24 cellular contexts compared by ENCODE assay signal in genomic region chr22:45343143-45343542, GRCh38. TPM values are rescaled to one million over a fixed set of nuclear protein-coding genes. Genes with fewer than 3 reads are reported as not detected.
DNase-seq lines count a peak whose midpoint lies in the region; ATAC-seq and TF ChIP-seq lines count a peak whose summit lies in the region.
"Had no signal": no experiment of that assay in that cellular context is flagged by ENCODE, and none has a peak within 500 bp of the region (broad histone marks: within the 10 kb centered on the region; RNA-seq: fewer than 3 reads in every experiment).

No MANE protein-coding gene starts in this region.

- peaks cover 8% of the 10 kb centered on the region for H3K36me3 ChIP-seq in CD8-positive, alpha-beta T cell (ENCODE audit: insufficient read depth, low read length)

- H3K27me3 ChIP-seq in CD8-positive, alpha-beta T cell (ENCODE audit: insufficient read depth, low read length), result no peaks in the 10 kb centered on the region
- H3K27me3 ChIP-seq: BE2C; BLaER1 treated with 17β-estradiol and CSF1 and Interleukin-3, amounts not matched to agents 10 nM and 100 nM had no signal

- H3K27me3 Mint-ChIP-seq in activated naive CD8-positive, alpha-beta T cell, result no peaks in the 10 kb centered on the region
- no peaks in the 10 kb centered on the region for H3K27me3 Mint-ChIP-seq in activated naive CD8-positive, alpha-beta T cell treated with anti-CD3 and anti-CD28 coated beads, Interleukin-2, amount 50 U/mL, for 24 hours
- H3K27me3 Mint-ChIP-seq in CD8-positive, alpha-beta T cell (ENCODE audit: low read depth), result no peaks in the 10 kb centered on the region
- H3K27me3 Mint-ChIP-seq in naive thymus-derived CD8-positive, alpha-beta T cell, result no peaks in the 10 kb centered on the region
- H3K27me3 Mint-ChIP-seq: CD4-positive, alpha-beta memory T cell had no signal

- H3K9me3 ChIP-seq in CD8-positive, alpha-beta T cell (ENCODE audit: low read length), result no peaks in the 10 kb centered on the region
- H3K9me3 ChIP-seq: A549; BE2C; BLaER1 treated with 17β-estradiol and CSF1 and Interleukin-3, amounts not matched to agents 10 nM and 100 nM; Caco-2 had no signal

- H3K9me3 Mint-ChIP-seq in activated naive CD8-positive, alpha-beta T cell (ENCODE audit: low read depth), result no peaks in the 10 kb centered on the region
- H3K9me3 Mint-ChIP-seq in activated naive CD8-positive, alpha-beta T cell treated with anti-CD3 and anti-CD28 coated beads, Interleukin-2, amount 50 U/mL, for 24 hours, result no peaks in the 10 kb centered on the region
- no peaks in the 10 kb centered on the region for H3K9me3 Mint-ChIP-seq in CD8-positive, alpha-beta T cell
- no peaks in the 10 kb centered on the region for H3K9me3 Mint-ChIP-seq in naive thymus-derived CD8-positive, alpha-beta T cell
- H3K9me3 Mint-ChIP-seq: CD4-positive, alpha-beta memory T cell; GM23338; H9 had no signal

- DNase-seq in activated naive CD8-positive, alpha-beta T cell treated with anti-CD3 and anti-CD28 coated beads, Interleukin-2, amount 50 U/mL, for 24 hours, result no peak
- no peak for DNase-seq in CD8-positive, alpha-beta T cell
- DNase-seq in left lobe of liver (ENCODE audit: low spot score) (no peak), SK-N-DZ (ENCODE audit: low spot score) (no peak)
- DNase-seq in naive thymus-derived CD8-positive, alpha-beta T cell, result no peak
- DNase-seq: 8988T; ACHN; AML-193; BE2C; Caco-2; CD4-positive, alpha-beta memory T cell; DMS153; DND-41; GDM1; H9 had no signal

- peaks cover 9% of the 10 kb centered on the region for H3K36me3 Mint-ChIP-seq in activated naive CD8-positive, alpha-beta T cell
- H3K36me3 Mint-ChIP-seq in activated naive CD8-positive, alpha-beta T cell treated with anti-CD3 and anti-CD28 coated beads, Interleukin-2, amount 50 U/mL, for 24 hours (ENCODE audit: low read depth), result peaks cover 29% of the 10 kb centered on the region
- H3K36me3 Mint-ChIP-seq in CD8-positive, alpha-beta T cell, result peaks cover 66% of the 10 kb centered on the region
- peaks cover 0 to 48% (median 18%) of the 10 kb centered on the region in 3 donors for H3K36me3 Mint-ChIP-seq in naive thymus-derived CD8-positive, alpha-beta T cell

- peaks cover 30% of the 10 kb centered on the region for H3K4me1 Mint-ChIP-seq in activated naive CD8-positive, alpha-beta T cell (ENCODE audit: low read depth)
- H3K4me1 Mint-ChIP-seq in activated naive CD8-positive, alpha-beta T cell treated with anti-CD3 and anti-CD28 coated beads, Interleukin-2, amount 50 U/mL, for 24 hours, result peaks cover 30% of the 10 kb centered on the region
- H3K4me1 Mint-ChIP-seq in CD8-positive, alpha-beta T cell (ENCODE audit: low read depth), result peaks cover 24% of the 10 kb centered on the region
- H3K4me1 Mint-ChIP-seq in naive thymus-derived CD8-positive, alpha-beta T cell, result peaks cover 7 to 38% (median 23%) of the 10 kb centered on the region in 4 donors
- H3K4me1 Mint-ChIP-seq: CD14-positive monocyte, GM23338 had no signal

- no peak overlapping the region for H3K27ac ChIP-seq in CD8-positive, alpha-beta T cell (ENCODE audit: low read depth, low read length)
- H3K27ac ChIP-seq: A549; BLaER1 treated with 17β-estradiol and CSF1 and Interleukin-3, amounts not matched to agents 10 nM and 100 nM had no signal

- peak overlapping the region; percentile 72 for H3K27ac Mint-ChIP-seq in activated naive CD8-positive, alpha-beta T cell
- H3K27ac Mint-ChIP-seq in activated naive CD8-positive, alpha-beta T cell treated with anti-CD3 and anti-CD28 coated beads, Interleukin-2, amount 50 U/mL, for 24 hours, result no peak overlapping the region
- peak overlapping the region; percentile 78 for H3K27ac Mint-ChIP-seq in CD8-positive, alpha-beta T cell
- H3K27ac Mint-ChIP-seq in naive thymus-derived CD8-positive, alpha-beta T cell, result peak overlapping the region; percentile 41 to 97 (median 87)
- H3K27ac Mint-ChIP-seq: GM23338, H9 had no signal

- intact Hi-C loops in CD8-positive, alpha-beta T cell (cut with DNase I, micrococcal nuclease), result loop anchor here in 1 of 2 experiments (5.0 kb wide), 2 partner anchors 74 to 76 kb away; no protein-coding TSS in a partner anchor

- no peak for ATAC-seq in activated naive CD8-positive, alpha-beta T cell treated with anti-CD3 and anti-CD28 coated beads, Interleukin-2, amount 50 U/mL, for 24 hours
- ATAC-seq in CD8-positive, alpha-beta T cell, result no peak
- peak; percentile 26 for ATAC-seq in left lobe of liver
- ATAC-seq in naive thymus-derived CD8-positive, alpha-beta T cell, result no peak
- ATAC-seq in HG03039 (IDR thresholded peaks at IDR 0.05; ENCODE audit: unreplicated experiment), result no peak
- ATAC-seq: A549, GM12878, GM23338, HCT116 had no signal

- CTCF ChIA-PET in CD8-positive, alpha-beta T cell (lab: Charles Lee), result no interaction called here

- H3K4me3 ChIP-seq in CD8-positive, alpha-beta T cell (ENCODE audit: low read depth, low read length), result no peak overlapping the region
- H3K4me3 ChIP-seq: A549; BLaER1 treated with 17β-estradiol and CSF1 and Interleukin-3, amounts not matched to agents 10 nM and 100 nM; GM12878; GM23338 had no signal

- no peak overlapping the region for H3K4me3 Mint-ChIP-seq in activated naive CD8-positive, alpha-beta T cell
- no peak overlapping the region for H3K4me3 Mint-ChIP-seq in activated naive CD8-positive, alpha-beta T cell treated with anti-CD3 and anti-CD28 coated beads, Interleukin-2, amount 50 U/mL, for 24 hours
- no peak overlapping the region for H3K4me3 Mint-ChIP-seq in CD8-positive, alpha-beta T cell
- H3K4me3 Mint-ChIP-seq in naive thymus-derived CD8-positive, alpha-beta T cell, result no peak overlapping the region
- H3K4me3 Mint-ChIP-seq: CD14-positive monocyte; CD4-positive, alpha-beta memory T cell; GM23338; H9 had no signal

- H3K4me1 ChIP-seq in CD8-positive, alpha-beta T cell (ENCODE audit: insufficient read depth, low read length), result peaks cover 19% of the 10 kb centered on the region
- H3K4me1 ChIP-seq: A549, BE2C, Caco-2 had no signal

- TF ChIP-seq CTCF in CD8-positive, alpha-beta T cell (IDR thresholded peaks at IDR 0.05), result no peak

- POLR2A ChIA-PET in CD8-positive, alpha-beta T cell (lab: Charles Lee), result no interaction called here
- POLR2A ChIA-PET in naive thymus-derived CD8-positive, alpha-beta T cell (lab: Charles Lee), result interaction anchor here (0.7 kb wide), 2 partner anchors 32 to 665 kb away, joined by 4 read pairs; no protein-coding TSS in a partner anchor

RNA-seq across cellular contexts. Expression of gene FAM118A, which starts 33.4 kb away (rescaled TPM):
- 100 to 1,000 TPM; 194 to 196 TPM for total RNA-seq in CD8-positive, alpha-beta T cell
- 26.0 TPM for total RNA-seq in left lobe of liver
- 10 to 100 TPM; 82.8 to 88.5 TPM for total RNA-seq in naive thymus-derived CD8-positive, alpha-beta T cell
- 10 to 100 TPM; 33.2 to 67.8 (median 48.1) TPM for polyA plus RNA-seq in naive thymus-derived CD8-positive, alpha-beta T cell
- polyA plus RNA-seq in SK-N-DZ (2014; cell fraction: cytosol; rRNA removed), result 10.1 and 12.7 TPM in 2 replicates
- 15.3 and 20.0 TPM in 2 replicates for polyA plus RNA-seq in SK-N-DZ (2014; cell fraction: nucleus; rRNA removed)

RNA-seq across cellular contexts. Expression of gene UPK3A, which starts 58.4 kb away (rescaled TPM):
- total RNA-seq in CD8-positive, alpha-beta T cell, result not detected
- total RNA-seq in left lobe of liver, result not detected
- total RNA-seq in naive thymus-derived CD8-positive, alpha-beta T cell, result not detected
- not detected for polyA plus RNA-seq in naive thymus-derived CD8-positive, alpha-beta T cell
- not detected in 2 replicates for polyA plus RNA-seq in SK-N-DZ (2014; cell fraction: cytosol; rRNA removed)
- polyA plus RNA-seq in SK-N-DZ (2014; cell fraction: nucleus; rRNA removed), result not detected in 2 replicates
- total RNA-seq: CD4-positive, alpha-beta memory T cell; GM12878; GM23338; H4; H9 had no signal
- polyA plus RNA-seq: A549; CD4-positive, alpha-beta memory T cell; GM12878 had no signal
